ENCODE assay signal across 11 cellular contexts in the genomic region with DNA sequence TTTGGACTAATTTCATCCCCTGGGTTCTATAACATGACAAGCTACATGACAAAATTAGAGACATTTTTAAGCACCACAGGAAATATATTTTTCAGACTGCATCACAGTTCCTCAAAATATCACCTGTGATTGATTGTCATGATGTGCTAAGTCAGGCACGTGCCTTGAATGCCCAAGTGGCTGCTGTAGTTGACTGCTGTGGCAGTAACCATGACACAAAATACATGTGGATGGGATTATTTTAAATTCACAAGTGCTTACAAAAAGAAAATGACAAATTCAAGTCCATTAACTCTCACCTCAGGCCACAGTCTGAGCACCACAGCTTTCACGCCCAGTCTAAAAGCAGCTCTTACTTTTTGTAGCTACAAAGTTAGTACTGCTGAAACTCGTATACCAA. TPM values are rescaled to one million over a fixed set of nuclear protein-coding genes. Genes with fewer than 3 reads are reported as not detected.
DNase-seq lines count a peak whose midpoint lies in the region; ATAC-seq and TF ChIP-seq lines count a peak whose summit lies in the region.
"Had no signal": no experiment of that assay in that cellular context is flagged by ENCODE, and none has a peak within 500 bp of the region (broad histone marks: within the 10 kb centered on the region; RNA-seq: fewer than 3 reads in every experiment).

No MANE protein-coding gene starts in this region.

- peak; percentile 70 for ATAC-seq in GM18517 (IDR thresholded peaks at IDR 0.05; ENCODE audit: unreplicated experiment)
- peak; percentile 58 for ATAC-seq in GM21360 (IDR thresholded peaks at IDR 0.05; ENCODE audit: unreplicated experiment)
- peak; percentile 88 for ATAC-seq in HG03159 (IDR thresholded peaks at IDR 0.05; ENCODE audit: unreplicated experiment)

- no peak overlapping the region for H3K4me3 Mint-ChIP-seq in endodermal cell
- H3K4me3 Mint-ChIP-seq: activated naive CD4-positive, alpha-beta T cell treated with anti-CD3 and anti-CD28 coated beads, Interleukin-2, amount 10 ng/mL, durations not matched to agents 7 days and 5 days had no signal

- CTCF ChIA-PET in HEK293T (lab: Yijun Ruan, JAX), result interaction anchor here (0.6 to 0.7 kb wide), 2 partner anchors 82 to 1335 kb away, joined by 3 to 5 read pairs; no protein-coding TSS in a partner anchor

- H3K9me3 ChIP-seq in endodermal cell (ENCODE audit: control insufficient read depth, low read length), result no peaks in the 10 kb centered on the region

- H3K4me3 ChIP-seq in endodermal cell (ENCODE audit: low read length), result no peak overlapping the region

- no peak overlapping the region for H3K9ac ChIP-seq in endodermal cell (ENCODE audit: extremely low read depth, low read length, poor library complexity, severe bottlenecking)

- no peaks in the 10 kb centered on the region for H3K27me3 Mint-ChIP-seq in endodermal cell (ENCODE audit: insufficient read depth)
- H3K27me3 Mint-ChIP-seq: activated naive CD4-positive, alpha-beta T cell treated with anti-CD3 and anti-CD28 coated beads, Interleukin-2, amount 10 ng/mL, durations not matched to agents 7 days and 5 days had no signal

- 90 to 100% methylated on average over 2 to 3 of the region's 3 CpGs for WGBS in endodermal cell (ENCODE audit: insufficient coverage in 1 of 2, insufficient read length in 1 of 2), 2 experiments

- DNase-seq in endodermal cell (no peak), HPDE6-E6E7 (ENCODE audit: extremely low spot score) (no peak), NCI-H2029 treated with DMSO at 0.1 percent for 48 hours (lab: John Stamatoyannopoulos, UW) (no peak), HEK293T (ENCODE audit: extremely low spot score) (no peak)
- DNase-seq: activated naive CD4-positive, alpha-beta T cell treated with anti-CD3 and anti-CD28 coated beads, Interleukin-2, amount 10 ng/mL, durations not matched to agents 7 days and 5 days; NCI-H446 treated with DMSO at 0.1 percent for 48 hours; occipital lobe had no signal

- no peak overlapping the region for H3K27ac ChIP-seq in endodermal cell (ENCODE audit: low read depth, low read length)

- peaks cover 53% of the 10 kb centered on the region for H3K36me3 Mint-ChIP-seq in endodermal cell (ENCODE audit: low read depth)

- no peak for TF ChIP-seq CTCF in endodermal cell (conservative IDR thresholded peaks at IDR 0.05)

- H3K27me3 ChIP-seq in endodermal cell (ENCODE audit: control insufficient read depth, insufficient read depth, low read length, poor library complexity, severe bottlenecking), result no peaks in the 10 kb centered on the region

- no peaks in the 10 kb centered on the region for H3K9me3 Mint-ChIP-seq in endodermal cell
- H3K9me3 Mint-ChIP-seq: activated naive CD4-positive, alpha-beta T cell treated with anti-CD3 and anti-CD28 coated beads, Interleukin-2, amount 10 ng/mL, durations not matched to agents 7 days and 5 days; T-helper 2 cell treated with Interferon-gamma antibody and Interleukin-4, amounts not matched to agents 5 μg/mL and 100 μg/mL, for 36 hours had no signal

- no peaks in the 10 kb centered on the region for H3K4me1 Mint-ChIP-seq in endodermal cell

- H3K36me3 ChIP-seq in endodermal cell (ENCODE audit: control insufficient read depth, insufficient read depth, low read length), result peaks cover 72% of the 10 kb centered on the region

- H3K27ac Mint-ChIP-seq in endodermal cell, result peak overlapping the region; percentile 7
- H3K27ac Mint-ChIP-seq: activated naive CD4-positive, alpha-beta T cell treated with anti-CD3 and anti-CD28 coated beads, Interleukin-2, amount 10 ng/mL, durations not matched to agents 7 days and 5 days had no signal

- POLR2A ChIA-PET in HEK293T (lab: Yijun Ruan, JAX), result interaction anchor here (0.9 kb wide), 1 partner anchor 45 kb away, joined by 3 read pairs; no protein-coding TSS in a partner anchor

- H3K4me1 ChIP-seq in endodermal cell (ENCODE audit: control insufficient read depth, insufficient read depth, low read length), result no peaks in the 10 kb centered on the region

TF ChIP-seq in HEK293T, 16 proteins besides CTCF, POLR2A, EP300 and RAD21:
- TF ChIP-seq ELF4 (IDR thresholded peaks at IDR 0.05), result no peak
- TF ChIP-seq LEF1 (IDR thresholded peaks at IDR 0.05; ENCODE audit: borderline replicate concordance), result no peak
TF ChIP-seq in HEK293T: peak in this region for 0.

RNA-seq across cellular contexts. Expression of gene TNPO3, which starts 45.5 kb away (rescaled TPM):
- total RNA-seq in endodermal cell, result 10 to 100 TPM; 68.0 to 73.1 TPM
- polyA plus RNA-seq in endodermal cell (2013, experiment 1 of 2), result 60.2 TPM
- polyA plus RNA-seq in endodermal cell (2013, experiment 2 of 2), result 55.3 TPM
